1 cellular context compared by ENCODE assay signal in genomic region chr2:88016086-88016947, GRCh38.
TF ChIP-seq lines count a peak whose summit lies in the region.

Gene RNU2-63P (minus strand): TSS chr2:88016547.

TF ChIP-seq in K562, 482 proteins besides CTCF, POLR2A, EP300 and RAD21 (continued from another document and continues in another):
- TF ChIP-seq SIN3B (IDR thresholded peaks at IDR 0.05; ENCODE audit: low read depth) = no peak; the same call in 1 of the 2 replicates
- TF ChIP-seq MXI1 (IDR thresholded peaks at IDR 0.05; ENCODE audit: low read depth, low read length) = peak; percentile 92
- TF ChIP-seq NR2F6 (CRISPR knock-in tag; IDR thresholded peaks at IDR 0.05) = peak; percentile 94
- no peak for TF ChIP-seq LARP7 (IDR thresholded peaks at IDR 0.05)
- no peak for TF ChIP-seq SIRT6 (IDR thresholded peaks at IDR 0.05; ENCODE audit: low read depth, low read length)
- TF ChIP-seq ZNF507 (tag; conservative IDR thresholded peaks at IDR 0.05) = no peak
- TF ChIP-seq MTA3 (IDR thresholded peaks at IDR 0.05; ENCODE audit: borderline replicate concordance) = peak; percentile 98
- TF ChIP-seq ELF1 (tag; IDR thresholded peaks at IDR 0.05) = peak; percentile 65
- TF ChIP-seq ZNF518B (CRISPR knock-in tag; IDR thresholded peaks at IDR 0.05) = peak; percentile 92
- no peak for TF ChIP-seq XRCC4 (IDR thresholded peaks at IDR 0.05; ENCODE audit: extremely low read depth, insufficient read depth, insufficient read length)
- TF ChIP-seq YY1 (IDR thresholded peaks at IDR 0.05; ENCODE audit: borderline replicate concordance in 1 of 3, control insufficient read depth in 1 of 3, extremely low read depth in 1 of 3, insufficient read depth in 3 of 3, insufficient read length in 1 of 3, insufficient replicate concordance in 2 of 3, low read depth in 1 of 3, low read length in 2 of 3) = peak; percentile 42 to 92 (median 68)
- no peak for TF ChIP-seq SP2 (IDR thresholded peaks at IDR 0.05; ENCODE audit: extremely low read depth, low read depth, low read length, poor library complexity, severe bottlenecking)
- no peak for TF ChIP-seq ZNF408 (CRISPR knock-in tag; IDR thresholded peaks at IDR 0.05; ENCODE audit: low read depth)
- TF ChIP-seq MTA1 (IDR thresholded peaks at IDR 0.05; ENCODE audit: borderline replicate concordance) = no peak
- peak; percentile 95 for TF ChIP-seq NUFIP1 (IDR thresholded peaks at IDR 0.05; ENCODE audit: partially characterized antibody)
- TF ChIP-seq NR0B1 (IDR thresholded peaks at IDR 0.05; ENCODE audit: partially characterized antibody) = no peak
- TF ChIP-seq JUN (IDR thresholded peaks at IDR 0.05; ENCODE audit: borderline replicate concordance, low read depth, low read length) = no peak
- TF ChIP-seq JUN (CRISPR knock-in tag; IDR thresholded peaks at IDR 0.05; ENCODE audit: borderline replicate concordance) = no peak
- no peak for TF ChIP-seq HMGN3 (IDR thresholded peaks at IDR 0.05; ENCODE audit: borderline replicate concordance, extremely low read depth, insufficient read length, low read depth, low read length)
- no peak for TF ChIP-seq HOMEZ (CRISPR knock-in tag; IDR thresholded peaks at IDR 0.05)
- no peak for TF ChIP-seq STAG1 (CRISPR knock-in tag; IDR thresholded peaks at IDR 0.05; ENCODE audit: borderline replicate concordance)
- peak; percentile 100 for TF ChIP-seq POLR2B (IDR thresholded peaks at IDR 0.05; ENCODE audit: low read depth, partially characterized antibody)
- no peak; the same call in 1 of the 2 replicates for TF ChIP-seq MTA2 (IDR thresholded peaks at IDR 0.05; ENCODE audit: low read depth)
- TF ChIP-seq E4F1 (CRISPR knock-in tag; IDR thresholded peaks at IDR 0.05; ENCODE audit: borderline replicate concordance) = peak; percentile 86
- TF ChIP-seq STAT6 (CRISPR knock-in tag; IDR thresholded peaks at IDR 0.05) = no peak; the same call in 1 of the 2 replicates
- TF ChIP-seq NBN (IDR thresholded peaks at IDR 0.05; ENCODE audit: low read depth) = peak; percentile 88
- TF ChIP-seq RUNX1 (IDR thresholded peaks at IDR 0.05; ENCODE audit: low read depth) = peak; percentile 95
- peak; percentile 82; the same call in 1 of the 2 replicates for TF ChIP-seq KAT7 (CRISPR knock-in tag; IDR thresholded peaks at IDR 0.05; ENCODE audit: borderline replicate concordance)
- TF ChIP-seq ZFP1 (CRISPR knock-in tag; IDR thresholded peaks at IDR 0.05) = peak; percentile 64
- TF ChIP-seq IRF1 (CRISPR knock-in tag; IDR thresholded peaks at IDR 0.05; ENCODE audit: borderline replicate concordance) = no peak
- TF ChIP-seq ZNF175 (CRISPR knock-in tag; IDR thresholded peaks at IDR 0.05; ENCODE audit: low read depth) = no peak
- TF ChIP-seq TCFL5 (CRISPR knock-in tag; conservative IDR thresholded peaks at IDR 0.05) = peak; percentile 58; the same call in 1 of the 2 replicates
- TF ChIP-seq KAT2B (IDR thresholded peaks at IDR 0.05; ENCODE audit: low read depth, low read length) = no peak
- peak; percentile 61; the same call in 1 of the 2 replicates for TF ChIP-seq AFF4 (CRISPR knock-in tag; IDR thresholded peaks at IDR 0.05)
- TF ChIP-seq ZFP30 (CRISPR knock-in tag; IDR thresholded peaks at IDR 0.05; ENCODE audit: borderline replicate concordance) = 0 out of 2 replicates have a peak, but pooled peaks have one; percentile 4
- no peak for TF ChIP-seq TGIF2 (CRISPR knock-in tag; IDR thresholded peaks at IDR 0.05)
- no peak for TF ChIP-seq SRSF7 (optimal IDR thresholded peaks at IDR 0.05; ENCODE audit: low read depth, low read length)
- TF ChIP-seq MAX (CRISPR knock-in tag; IDR thresholded peaks at IDR 0.05) = no peak; the same call in 1 of the 2 replicates
- TF ChIP-seq ZFP36 (IDR thresholded peaks at IDR 0.05; ENCODE audit: low read depth, low read length, partially characterized antibody) = no peak
- peak; percentile 99 for TF ChIP-seq ERF (CRISPR knock-in tag; IDR thresholded peaks at IDR 0.05)
- TF ChIP-seq GATA2 (CRISPR knock-in tag; IDR thresholded peaks at IDR 0.05) = peak; percentile 71
- TF ChIP-seq MAZ (CRISPR knock-in tag; conservative IDR thresholded peaks at IDR 0.05 in 1 of 2, IDR thresholded peaks at IDR 0.05 in 1 of 2) = peak; percentile 38 to 88; a peak in 3 of 4 replicates
- TF ChIP-seq L3MBTL2 (IDR thresholded peaks at IDR 0.05) = no peak
- TF ChIP-seq KLF16 (IDR thresholded peaks at IDR 0.05) = 0 out of 2 replicates have a peak, but pooled peaks have one; percentile 24
- 0 out of 2 replicates have a peak, but pooled peaks have one; percentile 48 for TF ChIP-seq PHB2 (IDR thresholded peaks at IDR 0.05; ENCODE audit: low read depth)
- peak; percentile 91 for TF ChIP-seq ZNF780A (CRISPR knock-in tag; IDR thresholded peaks at IDR 0.05)
- TF ChIP-seq POLR2AphosphoS5 (IDR thresholded peaks at IDR 0.05; ENCODE audit: control insufficient read depth, insufficient read depth, low read depth, low read length) = peak; percentile 100
- TF ChIP-seq POLR2H (tag; IDR thresholded peaks at IDR 0.05; ENCODE audit: low read depth) = peak; percentile 98
- TF ChIP-seq, protein P1, sequence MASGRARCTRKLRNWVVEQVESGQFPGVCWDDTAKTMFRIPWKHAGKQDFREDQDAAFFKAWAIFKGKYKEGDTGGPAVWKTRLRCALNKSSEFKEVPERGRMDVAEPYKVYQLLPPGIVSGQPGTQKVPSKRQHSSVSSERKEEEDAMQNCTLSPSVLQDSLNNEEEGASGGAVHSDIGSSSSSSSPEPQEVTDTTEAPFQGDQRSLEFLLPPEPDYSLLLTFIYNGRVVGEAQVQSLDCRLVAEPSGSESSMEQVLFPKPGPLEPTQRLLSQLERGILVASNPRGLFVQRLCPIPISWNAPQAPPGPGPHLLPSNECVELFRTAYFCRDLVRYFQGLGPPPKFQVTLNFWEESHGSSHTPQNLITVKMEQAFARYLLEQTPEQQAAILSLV (tag; IDR thresholded peaks at IDR 0.05) = no peak
- TF ChIP-seq XRCC3 (IDR thresholded peaks at IDR 0.05) = no peak
